ENCODE assay signal across 23 cellular contexts in genomic region chr1:182803846-182804245, GRCh38.
"Had no signal": no experiment of that assay in that cellular context is flagged by ENCODE, and none has a peak within 500 bp of the region (broad histone marks: within the 10 kb centered on the region; RNA-seq: fewer than 3 reads in every experiment).

No MANE protein-coding gene starts in this region.

- H3K27ac Mint-ChIP-seq: activated CD4-positive, alpha-beta T cell treated with anti-CD3 and anti-CD28 coated beads for 36 hours; activated naive CD4-positive, alpha-beta T cell treated with anti-CD3 and anti-CD28 coated beads, Interleukin-2, amount 50 U/mL, for 72 hours; activated T-cell treated with anti-CD3 and anti-CD28 coated beads, Interleukin-2, amount 50 U/mL, for 72 hours; immature natural killer cell; memory B cell; naive thymus-derived CD4-positive, alpha-beta T cell; progenitor cell of endocrine pancreas; stimulated activated naive CD8-positive, alpha-beta T cell treated with anti-CD3 and anti-CD28 coated beads, Interleukin-15, Interleukin-2, amounts not matched to agents 100 ng/mL and 50 ng/mL, for 24 hours; T-helper 2 cell treated with Interferon-gamma antibody and Interleukin-4, amounts not matched to agents 5 μg/mL and 100 μg/mL, for 36 hours had no signal

- H3K27me3 ChIP-seq: heart left ventricle, ovary, right lobe of liver, thyroid gland, upper lobe of left lung, vagina had no signal

- DNase-seq: activated CD4-positive, alpha-beta T cell treated with anti-CD3 and anti-CD28 coated beads for 36 hours; activated CD4-positive, CD25-positive, alpha-beta regulatory T cell; activated naive CD4-positive, alpha-beta T cell; activated T-cell treated with anti-CD3 and anti-CD28 coated beads for 4 hours; activated T-cell treated with anti-CD3 and anti-CD28 coated beads, Interleukin-2, amount 50 U/mL, for 72 hours; heart left ventricle; hypothalamus; immature natural killer cell; midbrain; naive thymus-derived CD4-positive, alpha-beta T cell; ovary; right lobe of liver; stimulated activated CD4-positive, alpha-beta T cell treated with anti-CD3 and anti-CD28 coated beads, Interleukin-12 subunit alpha, Interleukin-12 subunit beta, amount 100 ng/mL, for 4 hours; stimulated activated CD4-positive, alpha-beta T cell treated with anti-CD3 and anti-CD28 coated beads, Interleukin-4, amount 100 ng/mL, for 1 hour; T-helper 1 cell; thyroid gland; upper lobe of left lung had no signal

- H3K4me1 ChIP-seq: right lobe of liver, thyroid gland, upper lobe of left lung had no signal

- H3K9me3 Mint-ChIP-seq: activated naive CD4-positive, alpha-beta T cell treated with anti-CD3 and anti-CD28 coated beads, Interleukin-2, amount 50 U/mL, for 72 hours; activated T-cell treated with anti-CD3 and anti-CD28 coated beads, Interleukin-2, amount 50 U/mL, for 72 hours; immature natural killer cell; memory B cell; naive thymus-derived CD4-positive, alpha-beta T cell; stimulated activated naive CD8-positive, alpha-beta T cell treated with anti-CD3 and anti-CD28 coated beads, Interleukin-15, Interleukin-2, amounts not matched to agents 100 ng/mL and 50 ng/mL, for 24 hours; T-helper 2 cell treated with Interferon-gamma antibody and Interleukin-4, amounts not matched to agents 5 μg/mL and 100 μg/mL, for 36 hours had no signal

- H3K36me3 ChIP-seq: ovary, thyroid gland had no signal

- H3K4me3 ChIP-seq: heart left ventricle, ovary, right lobe of liver, thyroid gland, upper lobe of left lung, vagina had no signal

- H3K36me3 Mint-ChIP-seq: activated naive CD4-positive, alpha-beta T cell treated with anti-CD3 and anti-CD28 coated beads, Interleukin-2, amount 50 U/mL, for 72 hours had no signal

- H3K27ac ChIP-seq: heart left ventricle, ovary, right lobe of liver, thyroid gland, upper lobe of left lung, vagina had no signal

- H3K4me1 Mint-ChIP-seq: activated CD4-positive, alpha-beta T cell treated with anti-CD3 and anti-CD28 coated beads for 36 hours; immature natural killer cell; memory B cell; naive thymus-derived CD4-positive, alpha-beta T cell had no signal

- H3K27me3 Mint-ChIP-seq: activated CD4-positive, alpha-beta T cell treated with anti-CD3 and anti-CD28 coated beads for 36 hours; memory B cell; naive thymus-derived CD4-positive, alpha-beta T cell; progenitor cell of endocrine pancreas; stimulated activated naive CD8-positive, alpha-beta T cell treated with anti-CD3 and anti-CD28 coated beads, Interleukin-15, Interleukin-2, amounts not matched to agents 100 ng/mL and 50 ng/mL, for 24 hours had no signal

- ATAC-seq: activated CD4-positive, alpha-beta T cell treated with anti-CD3 and anti-CD28 coated beads for 36 hours; activated naive CD4-positive, alpha-beta T cell treated with anti-CD3 and anti-CD28 coated beads, Interleukin-2, amount 50 U/mL, for 72 hours; activated T-cell treated with anti-CD3 and anti-CD28 coated beads, Interleukin-2, amount 50 U/mL, for 72 hours; heart left ventricle; naive thymus-derived CD4-positive, alpha-beta T cell; right lobe of liver had no signal

- H3K4me3 Mint-ChIP-seq: activated CD4-positive, alpha-beta T cell treated with anti-CD3 and anti-CD28 coated beads for 36 hours; activated T-cell treated with anti-CD3 and anti-CD28 coated beads, Interleukin-2, amount 50 U/mL, for 72 hours; immature natural killer cell; memory B cell; naive thymus-derived CD4-positive, alpha-beta T cell; stimulated activated naive CD8-positive, alpha-beta T cell treated with anti-CD3 and anti-CD28 coated beads, Interleukin-15, Interleukin-2, amounts not matched to agents 100 ng/mL and 50 ng/mL, for 24 hours; T-helper 2 cell treated with Interferon-gamma antibody and Interleukin-4, amounts not matched to agents 5 μg/mL and 100 μg/mL, for 36 hours had no signal

- H3K9me3 ChIP-seq: heart left ventricle, ovary, right lobe of liver, thyroid gland, upper lobe of left lung, vagina had no signal
